In the genomic region with DNA sequence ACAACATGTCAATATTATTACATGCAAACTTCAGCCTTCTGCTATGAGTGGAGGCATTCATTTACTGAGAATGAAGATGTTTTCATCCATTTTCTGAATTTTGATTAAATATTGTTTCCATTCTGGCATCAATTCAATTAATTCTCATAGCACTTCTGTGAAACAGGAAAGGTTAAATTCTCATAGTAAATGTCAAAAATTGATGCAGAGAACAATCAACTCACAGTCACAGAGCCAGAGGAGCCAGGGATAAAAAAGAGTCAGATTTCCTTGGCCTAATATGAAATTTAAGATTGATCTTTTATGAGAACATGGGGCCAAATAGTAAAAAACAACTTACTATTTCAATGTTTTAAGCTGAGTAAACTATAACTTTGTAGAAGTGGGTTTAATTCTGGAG, we compare ENCODE assay signal across 18 cellular contexts.
DNase-seq lines count a peak whose midpoint lies in the region; ATAC-seq and TF ChIP-seq lines count a peak whose summit lies in the region.
"Had no signal": no experiment of that assay in that cellular context is flagged by ENCODE, and none has a peak within 500 bp of the region (broad histone marks: within the 10 kb centered on the region; RNA-seq: fewer than 3 reads in every experiment).

No MANE protein-coding gene starts in this region.

- peak overlapping the region; percentile 76 for H3K27ac Mint-ChIP-seq in activated T-cell treated with anti-CD3 and anti-CD28 coated beads, Interleukin-2, amount 50 U/mL, for 72 hours
- H3K27ac Mint-ChIP-seq in osteocyte (ENCODE audit: unreplicated experiment): peak overlapping the region; percentile 59
- H3K27ac Mint-ChIP-seq: CD4-positive, alpha-beta memory T cell; GM23338; HFFc6 had no signal

- no peak for TF ChIP-seq CTCF in osteocyte (IDR thresholded peaks at IDR 0.05)
- no peak for TF ChIP-seq CTCF in RWPE1 (conservative IDR thresholded peaks at IDR 0.05; ENCODE audit: low read depth)

- H3K9me3 Mint-ChIP-seq in activated T-cell treated with anti-CD3 and anti-CD28 coated beads, Interleukin-2, amount 50 U/mL, for 72 hours: no peaks in the 10 kb centered on the region
- H3K9me3 Mint-ChIP-seq in osteocyte (ENCODE audit: unreplicated experiment): no peaks in the 10 kb centered on the region
- H3K9me3 Mint-ChIP-seq: GM23338, HFFc6 had no signal

- no peak for ATAC-seq in activated T-cell treated with anti-CD3 and anti-CD28 coated beads, Interleukin-2, amount 50 U/mL, for 72 hours (replicated peaks in 1 of 2)
- no peak for ATAC-seq in HG02938 (IDR thresholded peaks at IDR 0.05; ENCODE audit: unreplicated experiment)
- ATAC-seq: GM23338 had no signal

- no peak overlapping the region for H3K27ac ChIP-seq in RWPE1
- H3K27ac ChIP-seq: 22Rv1 had no signal

- CTCF ChIA-PET in RWPE1 (lab: Yijun Ruan, JAX): no interaction called here

- no peak for DNase-seq in activated T-cell treated with anti-CD3 and anti-CD28 coated beads, Interleukin-2, amount 50 U/mL, for 72 hours
- DNase-seq in activated T-cell treated with anti-CD3 and anti-CD28 coated beads for 4 hours (no peak), dermis blood vessel endothelial cell (peak; percentile 43), lung microvascular endothelial cell (ENCODE audit: low read depth in 2 of 2) (peak; percentile 48 to 52), osteocyte (ENCODE audit: extremely low spot score, unreplicated experiment) (no peak), RWPE1 (ENCODE audit: low spot score) (no peak), ecto neural progenitor cell (ENCODE audit: low spot score) (no peak)
- DNase-seq: C1 segment of cervical spinal cord; Calu3; CD4-positive, alpha-beta memory T cell; COR-L47; DMS53; DMS79 treated with DMSO at 0.1 percent for 48 hours; GF-D8; HFFc6 had no signal

- H3K4me3 Mint-ChIP-seq in activated T-cell treated with anti-CD3 and anti-CD28 coated beads, Interleukin-2, amount 50 U/mL, for 72 hours: no peak overlapping the region
- no peak overlapping the region for H3K4me3 Mint-ChIP-seq in osteocyte (ENCODE audit: unreplicated experiment)
- H3K4me3 Mint-ChIP-seq: CD4-positive, alpha-beta memory T cell; GM23338; HFFc6 had no signal

- POLR2A ChIA-PET in RWPE1 (lab: Yijun Ruan, JAX; ENCODE audit: low non-redundant PET): no interaction called here

- no peaks in the 10 kb centered on the region for H3K27me3 Mint-ChIP-seq in activated T-cell treated with anti-CD3 and anti-CD28 coated beads, Interleukin-2, amount 50 U/mL, for 72 hours (ENCODE audit: low read depth)
- H3K27me3 Mint-ChIP-seq in osteocyte (ENCODE audit: unreplicated experiment): no peaks in the 10 kb centered on the region
- H3K27me3 Mint-ChIP-seq: CD4-positive, alpha-beta memory T cell had no signal

- no peaks in the 10 kb centered on the region for H3K36me3 Mint-ChIP-seq in activated T-cell treated with anti-CD3 and anti-CD28 coated beads, Interleukin-2, amount 50 U/mL, for 72 hours (ENCODE audit: insufficient read depth in 2 of 2)
- H3K36me3 Mint-ChIP-seq in osteocyte (ENCODE audit: unreplicated experiment): no peaks in the 10 kb centered on the region
- H3K36me3 Mint-ChIP-seq: CD4-positive, alpha-beta memory T cell had no signal

- peaks cover 20% of the 10 kb centered on the region for H3K4me1 Mint-ChIP-seq in activated T-cell treated with anti-CD3 and anti-CD28 coated beads, Interleukin-2, amount 50 U/mL, for 72 hours (ENCODE audit: low read depth)
- H3K4me1 Mint-ChIP-seq in osteocyte (ENCODE audit: unreplicated experiment): peaks cover 53% of the 10 kb centered on the region

Comparison
In these comparisons a context has a peak if more than half of its experiments do, and no peak if none do; other contexts are left out.
1. DNase-seq: peak in dermis blood vessel endothelial cell (single experiment) and lung microvascular endothelial cell (2 of 2); none in activated T-cell treated with anti-CD3 and anti-CD28 coated beads, Interleukin-2, amount 50 U/mL, for 72 hours (0 of 2), activated T-cell treated with anti-CD3 and anti-CD28 coated beads for 4 hours (single experiment), osteocyte (single experiment), RWPE1 (single experiment) and ecto neural progenitor cell (single experiment).